In the genomic region with DNA sequence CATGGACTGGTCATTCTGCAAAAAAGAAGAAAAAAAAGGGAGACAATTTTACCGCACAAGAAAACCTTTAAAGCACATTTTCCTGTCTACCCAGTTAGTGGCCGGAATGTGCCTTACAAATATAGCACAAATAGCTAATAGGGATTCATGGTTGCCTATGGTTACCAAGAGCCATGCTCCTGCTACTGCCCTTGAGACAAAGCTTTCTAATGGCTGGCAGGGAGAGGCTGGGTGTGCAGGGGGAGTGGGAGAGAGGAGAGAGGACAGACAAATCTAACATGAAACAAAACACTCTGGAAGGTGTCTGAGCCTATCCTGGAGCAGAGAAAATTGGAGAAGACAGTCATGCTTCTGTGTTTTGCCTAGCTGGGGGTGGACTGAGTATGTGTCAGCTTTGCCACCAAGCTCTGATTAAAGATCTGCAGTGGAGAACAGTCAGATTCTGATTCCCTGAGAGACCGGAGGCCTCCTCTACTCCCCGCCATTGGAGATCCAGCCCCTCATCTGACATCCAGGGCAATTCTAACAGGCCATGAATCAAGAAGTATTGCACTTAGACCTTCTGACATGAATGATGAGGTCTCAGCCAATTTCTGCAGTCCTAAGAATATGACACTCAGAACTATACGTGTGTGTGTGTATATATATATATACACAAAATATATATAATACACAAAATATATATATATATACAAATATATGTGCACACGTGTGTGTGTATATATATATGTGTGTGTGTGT, we compare ENCODE assay signal across 1 cellular context.
TF ChIP-seq lines count a peak whose summit lies in the region.

No MANE protein-coding gene starts in this region.

TF ChIP-seq in H1, 55 proteins besides CTCF, POLR2A, EP300 and RAD21 (continued from another document):
- TF ChIP-seq RXRA (IDR thresholded peaks at IDR 0.05; ENCODE audit: insufficient read depth, low read depth, low read length) (no peak), POU5F1 (IDR thresholded peaks at IDR 0.05; ENCODE audit: low read depth, low read length) (no peak)
